In the genomic region with DNA sequence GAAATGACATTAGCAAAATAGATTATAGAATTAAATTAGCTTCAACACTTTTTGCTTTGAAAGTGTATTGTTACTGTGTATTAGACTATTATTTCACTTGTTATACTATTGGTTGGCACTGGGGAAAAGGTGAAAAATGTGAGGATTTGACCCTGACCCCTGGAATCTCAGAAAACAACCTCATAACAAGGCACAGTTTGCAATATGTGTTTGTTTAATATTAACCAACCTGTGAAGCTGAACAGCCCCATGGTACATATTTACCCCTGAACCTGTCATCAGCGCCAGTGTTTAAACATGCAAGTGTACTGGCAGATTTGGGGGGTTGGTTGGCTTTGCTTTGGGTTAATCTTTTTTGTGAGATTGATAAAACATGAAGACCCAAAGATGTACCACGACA, we compare ENCODE assay signal across 28 cellular contexts. TPM values are rescaled to one million over a fixed set of nuclear protein-coding genes. Genes with fewer than 3 reads are reported as not detected.
"Had no signal": no experiment of that assay in that cellular context is flagged by ENCODE, and none has a peak within 500 bp of the region (broad histone marks: within the 10 kb centered on the region; RNA-seq: fewer than 3 reads in every experiment).

No MANE protein-coding gene starts in this region.

- H3K4me1 ChIP-seq: heart right ventricle, lower lobe of right lung, parathyroid adenoma, sigmoid colon, spleen, thyroid gland, transverse colon, upper lobe of left lung had no signal

- H3K27me3 ChIP-seq: heart right ventricle, hepatocyte, sigmoid colon, spleen, thyroid gland, transverse colon, upper lobe of left lung had no signal

- DNase-seq: heart right ventricle; islet precursor cell; left ventricle myocardium superior; lower lobe of right lung; mammary epithelial cell; mesenchymal stem cell; naive thymus-derived CD8-positive, alpha-beta T cell; nucleus accumbens; retina; right cardiac atrium; sigmoid colon; small intestine; spleen; stimulated activated CD4-positive, alpha-beta T cell treated with anti-CD3 and anti-CD28 coated beads, Interleukin-1b, Interleukin-23, amount 100 ng/mL, for 48 hours; stimulated activated CD4-positive, alpha-beta T cell treated with anti-CD3 and anti-CD28 coated beads, Interleukin-2, amount 100 ng/mL, for 48 hours; stimulated activated CD4-positive, alpha-beta T cell treated with anti-CD3 and anti-CD28 coated beads, Interleukin-4, amount 100 ng/mL, for 4 hours; stimulated activated CD8-positive, alpha-beta memory T cell treated with anti-CD3 and anti-CD28 coated beads, Interleukin-4, amount 100 ng/mL, for 48 hours; stimulated activated naive CD4-positive, alpha-beta T cell treated with Interleukin-2 at 50 U/mL for 16 hours; stimulated activated naive CD8-positive, alpha-beta T cell treated with anti-CD3 and anti-CD28 coated beads, Interleukin-15, amount 100 ng/mL, for 72 hours; substantia nigra; thyroid gland; transverse colon; upper lobe of left lung had no signal

- H3K4me3 ChIP-seq: heart right ventricle, hepatocyte, lower lobe of right lung, sigmoid colon, spleen, thyroid gland, transverse colon, upper lobe of left lung had no signal

- H3K27ac ChIP-seq: heart right ventricle, hepatocyte, lower lobe of right lung, parathyroid adenoma, sigmoid colon, spleen, thyroid gland, transverse colon, upper lobe of left lung had no signal

- ATAC-seq: heart right ventricle; left ventricle myocardium superior; lower lobe of right lung; naive thymus-derived CD8-positive, alpha-beta T cell; right cardiac atrium; stimulated activated memory B cell treated with anti-CD40 and anti-IgM and Interleukin-4, amounts not matched to agents 10 μg/mL and 1 μg/mL and 100 μg/mL, for 72 hours; stimulated activated naive CD8-positive, alpha-beta T cell treated with anti-CD3 and anti-CD28 coated beads, Interleukin-15, amount 100 ng/mL, for 72 hours had no signal

- H3K9me3 ChIP-seq: heart right ventricle, lower lobe of right lung, sigmoid colon, spleen, thyroid gland, transverse colon, upper lobe of left lung had no signal

- H3K36me3 ChIP-seq: heart right ventricle, lower lobe of right lung, sigmoid colon, spleen, thyroid gland, transverse colon, upper lobe of left lung had no signal

- H3K9ac ChIP-seq: parathyroid adenoma had no signal

RNA-seq across cellular contexts. Expression of a gene that starts 11.7 kb away (rescaled TPM):
- total RNA-seq: kidney epithelial cell; naive thymus-derived CD8-positive, alpha-beta T cell; neural crest cell had no signal
- polyA plus RNA-seq: naive thymus-derived CD8-positive, alpha-beta T cell had no signal
